Comparison of ENCODE assay signal across 7 cellular contexts in genomic region chr1:209398330-209398991, GRCh38.
DNase-seq lines count a peak whose midpoint lies in the region; ATAC-seq lines count a peak whose summit lies in the region.

No MANE protein-coding gene starts in this region.

- no peaks in the 10 kb centered on the region for H3K4me1 Mint-ChIP-seq in activated T-helper 17 cell treated with anti-CD3 and anti-CD28 coated beads, Interleukin-2, amount 50 U/mL, for 72 hours
- H3K4me1 Mint-ChIP-seq in naive thymus-derived CD8-positive, alpha-beta T cell = peaks cover 0 to 6% (median 0%) of the 10 kb centered on the region in 4 donors

- POLR2A ChIA-PET in naive thymus-derived CD8-positive, alpha-beta T cell (lab: Charles Lee) = no interaction called here

- no peaks in the 10 kb centered on the region for H3K9me3 Mint-ChIP-seq in activated T-helper 17 cell treated with anti-CD3 and anti-CD28 coated beads, Interleukin-2, amount 50 U/mL, for 72 hours
- H3K9me3 Mint-ChIP-seq in naive thymus-derived CD8-positive, alpha-beta T cell = no peaks in the 10 kb centered on the region

- H3K27me3 Mint-ChIP-seq in activated T-helper 17 cell treated with anti-CD3 and anti-CD28 coated beads, Interleukin-2, amount 50 U/mL, for 72 hours = peaks cover 19% of the 10 kb centered on the region
- H3K27me3 Mint-ChIP-seq in naive thymus-derived CD8-positive, alpha-beta T cell = peaks cover 7 to 21% (median 13%) of the 10 kb centered on the region in 5 donors

- no peaks in the 10 kb centered on the region for H3K36me3 Mint-ChIP-seq in activated T-helper 17 cell treated with anti-CD3 and anti-CD28 coated beads, Interleukin-2, amount 50 U/mL, for 72 hours (ENCODE audit: low read depth)
- H3K36me3 Mint-ChIP-seq in naive thymus-derived CD8-positive, alpha-beta T cell = no peaks in the 10 kb centered on the region

- no peak overlapping the region for H3K27ac Mint-ChIP-seq in activated T-helper 17 cell treated with anti-CD3 and anti-CD28 coated beads, Interleukin-2, amount 50 U/mL, for 72 hours
- no peak overlapping the region for H3K27ac Mint-ChIP-seq in naive thymus-derived CD8-positive, alpha-beta T cell

- peak; percentile 28 for ATAC-seq in activated T-helper 17 cell treated with anti-CD3 and anti-CD28 coated beads, Interleukin-2, amount 50 U/mL, for 72 hours (replicated peaks)
- ATAC-seq in naive thymus-derived CD8-positive, alpha-beta T cell = no peak

- no peak overlapping the region for H3K4me3 Mint-ChIP-seq in activated T-helper 17 cell treated with anti-CD3 and anti-CD28 coated beads, Interleukin-2, amount 50 U/mL, for 72 hours
- H3K4me3 Mint-ChIP-seq in naive thymus-derived CD8-positive, alpha-beta T cell = no peak overlapping the region

- DNase-seq in HPDE6-E6E7 (ENCODE audit: extremely low spot score) (peak; percentile 77), hepatic stellate cell (ENCODE audit: low spot score) (peak; percentile 32), stromal cell of bone marrow (ENCODE audit: low read depth) (peak; percentile 91), NCI-H526 treated with DMSO at 0.1 percent for 48 hours (lab: John Stamatoyannopoulos, UW) (no peak), NCI-H524 (lab: John Stamatoyannopoulos, UW) (no peak)
- no peak for DNase-seq in naive thymus-derived CD8-positive, alpha-beta T cell

Comparison
In these comparisons a context has a peak if more than half of its experiments do, and no peak if none do; other contexts are left out.
1. DNase-seq: peak in HPDE6-E6E7 (single experiment), hepatic stellate cell (single experiment) and stromal cell of bone marrow (single experiment); none in naive thymus-derived CD8-positive, alpha-beta T cell (0 of 10), NCI-H526 treated with DMSO at 0.1 percent for 48 hours (single experiment) and NCI-H524 (0 of 2).